ENCODE assay signal across 21 cellular contexts in genomic region chr2:96923201-96923600, GRCh38.
"Had no signal": no experiment of that assay in that cellular context is flagged by ENCODE, and none has a peak within 500 bp of the region (broad histone marks: within the 10 kb centered on the region; RNA-seq: fewer than 3 reads in every experiment).

No MANE protein-coding gene starts in this region.

- H3K4me3 Mint-ChIP-seq: naive B cell; nephron progenitor cell; stimulated activated naive B cell treated with anti-CD40 and anti-IgM and Interleukin-4, amounts not matched to agents 10 μg/mL and 1 μg/mL and 100 μg/mL, for 72 hours had no signal

- H3K4me3 ChIP-seq: heart left ventricle, sigmoid colon, skin epidermis, suprapubic skin, thyroid gland, upper lobe of left lung, vagina had no signal

- H3K27ac ChIP-seq: heart left ventricle, neutrophil, suprapubic skin, thyroid gland, upper lobe of left lung, vagina had no signal

- H3K36me3 Mint-ChIP-seq: naive B cell; stimulated activated naive B cell treated with anti-CD40 and anti-IgM and Interleukin-4, amounts not matched to agents 10 μg/mL and 1 μg/mL and 100 μg/mL, for 72 hours had no signal

- ATAC-seq: esophagus mucosa, heart left ventricle, left colon, left ventricle myocardium superior had no signal

- H3K27me3 ChIP-seq: dorsolateral prefrontal cortex, heart left ventricle, sigmoid colon, suprapubic skin, thyroid gland, upper lobe of left lung, vagina had no signal

- H3K9me3 ChIP-seq: heart left ventricle, neutrophil, sigmoid colon, suprapubic skin, thyroid gland, upper lobe of left lung, vagina had no signal

- DNase-seq: cortex of kidney; dorsolateral prefrontal cortex; effector CD8-positive, alpha-beta T cell; hippocampal formation; left colon; left ventricle myocardium superior; mesendoderm; naive B cell; nephron progenitor cell; sigmoid colon; stimulated activated CD4-positive, alpha-beta T cell treated with anti-CD3 and anti-CD28 coated beads, Interleukin-2, amount 100 ng/mL, for 24 hours; stimulated activated CD4-positive, alpha-beta T cell treated with anti-CD3 and anti-CD28 coated beads, Interleukin-4, amount 100 ng/mL, for 4 hours; stimulated activated naive B cell treated with anti-CD40 and anti-IgM and Interleukin-4, amounts not matched to agents 10 μg/mL and 1 μg/mL and 100 μg/mL, for 72 hours; thyroid gland; upper lobe of left lung had no signal

- H3K27ac Mint-ChIP-seq: nephron progenitor cell had no signal

- H3K36me3 ChIP-seq: heart left ventricle, neutrophil, sigmoid colon, suprapubic skin, thyroid gland, upper lobe of left lung, vagina had no signal

- H3K9me3 Mint-ChIP-seq: naive B cell; nephron progenitor cell; stimulated activated naive B cell treated with anti-CD40 and anti-IgM and Interleukin-4, amounts not matched to agents 10 μg/mL and 1 μg/mL and 100 μg/mL, for 72 hours had no signal
